In genomic region chr18:76989647-76990190, GRCh38 we compare ENCODE assay signal across 24 cellular contexts.
DNase-seq lines count a peak whose midpoint lies in the region; ATAC-seq and TF ChIP-seq lines count a peak whose summit lies in the region.
"Had no signal": no experiment of that assay in that cellular context is flagged by ENCODE, and none has a peak within 500 bp of the region (broad histone marks: within the 10 kb centered on the region; RNA-seq: fewer than 3 reads in every experiment).

No MANE protein-coding gene starts in this region.

- H3K27me3 ChIP-seq in OCI-LY3 (ENCODE audit: low read depth, low read length) (peaks cover 55% of the 10 kb centered on the region), layer of hippocampus (ENCODE audit: control insufficient read depth, insufficient read depth, low read length) (no peaks in the 10 kb centered on the region), spleen (replicated peaks in 1 of 7) (no peaks in the 10 kb centered on the region)
- H3K27me3 ChIP-seq: BLaER1 treated with 17β-estradiol and CSF1 and Interleukin-3, amounts not matched to agents 10 nM and 100 nM; Peyer's patch; SJCRH30 had no signal

- intact Hi-C loops in spleen (cut with DNase I; ENCODE audit: low total_unique reads), result no loop called here
- intact Hi-C loops in activated CD8-positive, alpha-beta T cell treated with anti-CD3 and anti-CD28 coated beads for 36 hours (cut with micrococcal nuclease), result loop anchor here (10.0 kb wide), 1 partner anchor 665 kb away; no protein-coding TSS in a partner anchor

- CTCF ChIA-PET in activated CD8-positive, alpha-beta memory T cell treated with anti-CD3 and anti-CD28 coated beads, Interleukin-2, amount 10 ng/mL, durations not matched to agents 7 days and 5 days (lab: Charles Lee), result interaction anchor here (2.6 kb wide), 1 partner anchor 11 kb away, joined by 16 read pairs; no protein-coding TSS in a partner anchor
- CTCF ChIA-PET in activated CD8-positive, alpha-beta T cell treated with anti-CD3 and anti-CD28 coated beads for 36 hours (lab: Charles Lee), result interaction anchor here (0.6 kb wide), 1 partner anchor 11 kb away, joined by 3 read pairs; no protein-coding TSS in a partner anchor

- H2AFZ ChIP-seq in OCI-LY3 (ENCODE audit: low read depth, low read length), result no peak overlapping the region

- TF ChIP-seq CTCF in OCI-LY3 (IDR thresholded peaks at IDR 0.05; ENCODE audit: low read depth, low read length) (no peak; the same call in 1 of the 2 replicates), spleen (IDR thresholded peaks at IDR 0.05 in 8 of 11, conservative IDR thresholded peaks at IDR 0.05 in 3 of 11) (no peak)
- TF ChIP-seq CTCF in activated CD8-positive, alpha-beta T cell treated with anti-CD3 and anti-CD28 coated beads for 36 hours (IDR thresholded peaks at IDR 0.05), result no peak

- H4K20me1 ChIP-seq in OCI-LY3 (ENCODE audit: insufficient read depth, low read length), result peaks cover 8% of the 10 kb centered on the region; the same call in 1 of the 2 replicates
- H4K20me1 ChIP-seq: BLaER1 treated with 17β-estradiol and CSF1 and Interleukin-3, amounts not matched to agents 10 nM and 100 nM had no signal

- ATAC-seq in activated CD8-positive, alpha-beta memory T cell treated with anti-CD3 and anti-CD28 coated beads, Interleukin-2, amount 10 ng/mL, durations not matched to agents 7 days and 5 days, result no peak
- ATAC-seq in activated CD8-positive, alpha-beta T cell treated with anti-CD3 and anti-CD28 coated beads for 36 hours, result no peak
- ATAC-seq in GM21390 (IDR thresholded peaks at IDR 0.05; ENCODE audit: unreplicated experiment), result no peak
- ATAC-seq: K562 had no signal

- H3K4me3 Mint-ChIP-seq in activated CD8-positive, alpha-beta memory T cell treated with anti-CD3 and anti-CD28 coated beads, Interleukin-2, amount 10 ng/mL, durations not matched to agents 7 days and 5 days, result no peak overlapping the region
- no peak overlapping the region for H3K4me3 Mint-ChIP-seq in activated CD8-positive, alpha-beta T cell treated with anti-CD3 and anti-CD28 coated beads for 36 hours
- H3K4me3 Mint-ChIP-seq: CD4-positive, alpha-beta memory T cell had no signal

- H3K4me1 ChIP-seq in OCI-LY3 (ENCODE audit: low read length) (peaks cover 38% of the 10 kb centered on the region), spleen (peaks cover 0 to 11% (median 1%) of the 10 kb centered on the region in 6 donors)
- H3K4me1 ChIP-seq: Peyer's patch, SJCRH30 had no signal

- peak overlapping the region; percentile 29 for H3K27ac ChIP-seq in OCI-LY3 (ENCODE audit: low read length)
- H3K27ac ChIP-seq in layer of hippocampus (ENCODE audit: low read depth, low read length), result peak overlapping the region; percentile 22
- H3K27ac ChIP-seq in spleen, result no peak overlapping the region
- H3K27ac ChIP-seq: 22Rv1, SJCRH30 had no signal

- no peak for TF ChIP-seq POLR2A in spleen (IDR thresholded peaks at IDR 0.05)

- POLR2A ChIA-PET in activated CD8-positive, alpha-beta T cell treated with anti-CD3 and anti-CD28 coated beads for 36 hours (lab: Charles Lee), result no interaction called here

- H3K27me3 Mint-ChIP-seq in activated CD8-positive, alpha-beta memory T cell treated with anti-CD3 and anti-CD28 coated beads, Interleukin-2, amount 10 ng/mL, durations not matched to agents 7 days and 5 days, result no peaks in the 10 kb centered on the region
- no peaks in the 10 kb centered on the region for H3K27me3 Mint-ChIP-seq in activated CD8-positive, alpha-beta T cell treated with anti-CD3 and anti-CD28 coated beads for 36 hours
- H3K27me3 Mint-ChIP-seq: CD4-positive, alpha-beta memory T cell had no signal

- H3K27ac Mint-ChIP-seq in activated CD8-positive, alpha-beta memory T cell treated with anti-CD3 and anti-CD28 coated beads, Interleukin-2, amount 10 ng/mL, durations not matched to agents 7 days and 5 days, result no peak overlapping the region
- no peak overlapping the region for H3K27ac Mint-ChIP-seq in activated CD8-positive, alpha-beta T cell treated with anti-CD3 and anti-CD28 coated beads for 36 hours

- 91 to 93% (median 92%) methylated on average over 27 to 28 of the region's 28 CpGs for WGBS in spleen, 5 donors

- peak overlapping the region; percentile 98 for H3K4me2 ChIP-seq in OCI-LY3 (ENCODE audit: low read length)

- no peaks in the 10 kb centered on the region for H3K79me2 ChIP-seq in OCI-LY3 (ENCODE audit: low read length)

- H3K4me3 ChIP-seq in OCI-LY3 (ENCODE audit: low read length) (peak overlapping the region; percentile 75), spleen (no peak overlapping the region)
- H3K4me3 ChIP-seq: BLaER1 treated with 17β-estradiol and CSF1 and Interleukin-3, amounts not matched to agents 10 nM and 100 nM; K562; Peyer's patch; SJCRH30 had no signal

- no peaks in the 10 kb centered on the region for H3K36me3 Mint-ChIP-seq in activated CD8-positive, alpha-beta memory T cell treated with anti-CD3 and anti-CD28 coated beads, Interleukin-2, amount 10 ng/mL, durations not matched to agents 7 days and 5 days
- H3K36me3 Mint-ChIP-seq in activated CD8-positive, alpha-beta T cell treated with anti-CD3 and anti-CD28 coated beads for 36 hours (ENCODE audit: low read depth), result no peaks in the 10 kb centered on the region
- H3K36me3 Mint-ChIP-seq: CD4-positive, alpha-beta memory T cell had no signal

- H3K9me3 ChIP-seq in OCI-LY3 (ENCODE audit: insufficient read depth, low read length) (no peaks in the 10 kb centered on the region), spleen (no peaks in the 10 kb centered on the region)
- H3K9me3 ChIP-seq: BLaER1 treated with 17β-estradiol and CSF1 and Interleukin-3, amounts not matched to agents 10 nM and 100 nM; Caco-2; Peyer's patch; SJCRH30 had no signal

- no peaks in the 10 kb centered on the region for H3K9me3 Mint-ChIP-seq in activated CD8-positive, alpha-beta memory T cell treated with anti-CD3 and anti-CD28 coated beads, Interleukin-2, amount 10 ng/mL, durations not matched to agents 7 days and 5 days (ENCODE audit: low read depth)
- no peaks in the 10 kb centered on the region for H3K9me3 Mint-ChIP-seq in activated CD8-positive, alpha-beta T cell treated with anti-CD3 and anti-CD28 coated beads for 36 hours

- peak overlapping the region; percentile 18; the same call in 1 of the 2 replicates for H3K9ac ChIP-seq in OCI-LY3 (ENCODE audit: low read length)
- H3K9ac ChIP-seq: BLaER1 treated with 17β-estradiol and CSF1 and Interleukin-3, amounts not matched to agents 10 nM and 100 nM had no signal

- DNase-seq in activated CD8-positive, alpha-beta memory T cell treated with anti-CD3 and anti-CD28 coated beads for 24 hours, result peak; percentile 41
- DNase-seq in activated CD8-positive, alpha-beta memory T cell treated with anti-CD3 and anti-CD28 coated beads, Interleukin-2, amount 10 ng/mL, durations not matched to agents 7 days and 5 days, result no peak
- peak; percentile 69 for DNase-seq in spleen
- DNase-seq in activated CD8-positive, alpha-beta T cell treated with anti-CD3 and anti-CD28 coated beads for 36 hours, result no peak
- DNase-seq in MV-4-11 (lab: John Stamatoyannopoulos, UW), result no peak
- DNase-seq: ACHN; Caco-2; CD4-positive, alpha-beta memory T cell; DMS 273 treated with DMSO at 0.1 percent for 48 hours; DMS79 treated with DMSO at 0.1 percent for 48 hours; NCI-H1092 treated with DMSO at 0.1 percent for 48 hours; NCI-H146; NCI-H2029; NCI-H226; NCI-H510A treated with DMSO at 0.1 percent for 48 hours; NCI-H748 treated with DMSO at 0.1 percent for 48 hours; SJCRH30 had no signal

- H3K4me1 Mint-ChIP-seq in activated CD8-positive, alpha-beta memory T cell treated with anti-CD3 and anti-CD28 coated beads, Interleukin-2, amount 10 ng/mL, durations not matched to agents 7 days and 5 days, result peaks cover 3% of the 10 kb centered on the region
- H3K4me1 Mint-ChIP-seq in activated CD8-positive, alpha-beta T cell treated with anti-CD3 and anti-CD28 coated beads for 36 hours (ENCODE audit: low read depth), result no peaks in the 10 kb centered on the region

- H3K36me3 ChIP-seq in OCI-LY3 (replicated peaks; ENCODE audit: low read depth, low read length) (no peaks in the 10 kb centered on the region), spleen (no peaks in the 10 kb centered on the region)
- H3K36me3 ChIP-seq: BLaER1 treated with 17β-estradiol and CSF1 and Interleukin-3, amounts not matched to agents 10 nM and 100 nM; Peyer's patch; SJCRH30 had no signal

Comparison
In these comparisons a context has a peak if more than half of its experiments do, and no peak if none do; other contexts are left out.
1. DNase-seq: peak in activated CD8-positive, alpha-beta memory T cell treated with anti-CD3 and anti-CD28 coated beads for 24 hours (single experiment) and spleen (single experiment); none in activated CD8-positive, alpha-beta memory T cell treated with anti-CD3 and anti-CD28 coated beads, Interleukin-2, amount 10 ng/mL, durations not matched to agents 7 days and 5 days (single experiment), activated CD8-positive, alpha-beta T cell treated with anti-CD3 and anti-CD28 coated beads for 36 hours (single experiment) and MV-4-11 (single experiment).
2. H3K27ac ChIP-seq: peak in OCI-LY3 (single experiment) and layer of hippocampus (single experiment); none in spleen (0 of 8).